ENCODE assay signal across 8 cellular contexts in the genomic region with DNA sequence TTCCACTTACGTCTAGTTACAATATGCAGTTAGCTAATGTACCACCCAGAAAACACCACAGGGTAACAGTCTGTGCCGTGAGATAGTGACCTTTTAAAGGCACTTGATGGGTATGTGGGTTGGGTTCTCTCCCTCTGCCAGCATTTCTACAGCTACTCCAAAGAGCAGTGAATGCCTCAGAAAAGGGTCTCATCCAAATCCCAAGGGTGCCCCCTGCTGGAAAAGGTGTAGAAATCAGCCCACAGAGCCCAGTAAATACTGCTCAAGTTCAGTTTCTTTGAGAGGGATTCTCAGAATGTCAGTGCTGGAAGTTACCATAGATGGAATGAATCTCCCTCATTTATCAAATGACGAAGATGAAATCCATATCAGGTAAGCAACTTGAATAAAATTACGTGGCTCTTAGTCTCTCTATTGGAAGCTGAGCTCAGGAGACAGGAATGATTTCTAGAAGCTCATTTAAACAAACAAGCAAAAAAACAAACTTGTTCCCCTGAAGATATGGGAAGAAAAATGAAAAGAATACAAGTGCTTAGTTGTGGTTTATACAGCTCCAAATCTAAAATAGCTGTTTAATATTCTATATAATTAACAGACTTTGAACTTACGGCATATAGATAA. TPM values are rescaled to one million over a fixed set of nuclear protein-coding genes. Genes with fewer than 3 reads are reported as not detected.
DNase-seq lines count a peak whose midpoint lies in the region; ATAC-seq and TF ChIP-seq lines count a peak whose summit lies in the region.

No MANE protein-coding gene starts in this region.

- peak; percentile 89 for ATAC-seq in GM18858 (IDR thresholded peaks at IDR 0.05; ENCODE audit: unreplicated experiment)
- peak; percentile 89 for ATAC-seq in HG03354 (IDR thresholded peaks at IDR 0.05; ENCODE audit: poor library complexity, severe bottlenecking, unreplicated experiment)
- peak; percentile 79 for ATAC-seq in stimulated activated memory B cell treated with anti-CD40 and anti-IgM and Interleukin-4, amounts not matched to agents 10 μg/mL and 1 μg/mL and 100 μg/mL, for 72 hours

- DNase-seq in AML-193 (lab: John Stamatoyannopoulos, UW) (peak; percentile 70 to 80), NCI-H748 treated with DMSO at 0.1 percent for 48 hours (lab: John Stamatoyannopoulos, UW) (peak; percentile 28), endodermal cell (peak; percentile 91), mucosa of gallbladder (ENCODE audit: low spot score) (peak; percentile 69)
- DNase-seq in activated CD4-positive, alpha-beta memory T cell treated with anti-CD3 and anti-CD28 coated beads, Interleukin-2, amount 10 ng/mL, durations not matched to agents 7 days and 5 days = peak; percentile 67

- POLR2A ChIA-PET in activated CD4-positive, alpha-beta memory T cell treated with anti-CD3 and anti-CD28 coated beads, Interleukin-2, amount 10 ng/mL, durations not matched to agents 7 days and 5 days (lab: Charles Lee) = interaction anchor here (0.7 to 1.5 kb wide), 2 partner anchors 107 to 404 kb away, joined by 3 to 4 read pairs; no protein-coding TSS in a partner anchor

- H3K36me3 ChIP-seq in endodermal cell (ENCODE audit: control insufficient read depth, insufficient read depth, low read length) = no peaks in the 10 kb centered on the region

- H3K4me3 Mint-ChIP-seq in activated CD4-positive, alpha-beta memory T cell treated with anti-CD3 and anti-CD28 coated beads, Interleukin-2, amount 10 ng/mL, durations not matched to agents 7 days and 5 days = no peak overlapping the region
- no peak overlapping the region for H3K4me3 Mint-ChIP-seq in endodermal cell
- no peak overlapping the region for H3K4me3 Mint-ChIP-seq in stimulated activated memory B cell treated with anti-CD40 and anti-IgM and Interleukin-4, amounts not matched to agents 10 μg/mL and 1 μg/mL and 100 μg/mL, for 72 hours

- CTCF ChIA-PET in activated CD4-positive, alpha-beta memory T cell treated with anti-CD3 and anti-CD28 coated beads, Interleukin-2, amount 10 ng/mL, durations not matched to agents 7 days and 5 days (lab: Charles Lee) = interaction anchor here (0.7 to 3.5 kb wide), 25 partner anchors 9 to 608 kb away, joined by 3 to 44 read pairs (median 4); a partner anchor contains a TSS

- H3K9me3 Mint-ChIP-seq in activated CD4-positive, alpha-beta memory T cell treated with anti-CD3 and anti-CD28 coated beads, Interleukin-2, amount 10 ng/mL, durations not matched to agents 7 days and 5 days = no peaks in the 10 kb centered on the region
- H3K9me3 Mint-ChIP-seq in endodermal cell = peaks cover 4% of the 10 kb centered on the region
- no peaks in the 10 kb centered on the region for H3K9me3 Mint-ChIP-seq in stimulated activated memory B cell treated with anti-CD40 and anti-IgM and Interleukin-4, amounts not matched to agents 10 μg/mL and 1 μg/mL and 100 μg/mL, for 72 hours

- H3K27me3 Mint-ChIP-seq in activated CD4-positive, alpha-beta memory T cell treated with anti-CD3 and anti-CD28 coated beads, Interleukin-2, amount 10 ng/mL, durations not matched to agents 7 days and 5 days = peaks cover 32% of the 10 kb centered on the region
- no peaks in the 10 kb centered on the region for H3K27me3 Mint-ChIP-seq in endodermal cell (ENCODE audit: insufficient read depth)
- no peaks in the 10 kb centered on the region for H3K27me3 Mint-ChIP-seq in stimulated activated memory B cell treated with anti-CD40 and anti-IgM and Interleukin-4, amounts not matched to agents 10 μg/mL and 1 μg/mL and 100 μg/mL, for 72 hours

- H3K27ac Mint-ChIP-seq in activated CD4-positive, alpha-beta memory T cell treated with anti-CD3 and anti-CD28 coated beads, Interleukin-2, amount 10 ng/mL, durations not matched to agents 7 days and 5 days = no peak overlapping the region
- H3K27ac Mint-ChIP-seq in endodermal cell = no peak overlapping the region
- no peak overlapping the region for H3K27ac Mint-ChIP-seq in stimulated activated memory B cell treated with anti-CD40 and anti-IgM and Interleukin-4, amounts not matched to agents 10 μg/mL and 1 μg/mL and 100 μg/mL, for 72 hours

- H3K9me3 ChIP-seq in endodermal cell (ENCODE audit: control insufficient read depth, low read length) = no peaks in the 10 kb centered on the region

- H3K27ac ChIP-seq in endodermal cell (ENCODE audit: low read depth, low read length) = no peak overlapping the region

- no peak overlapping the region for H3K9ac ChIP-seq in endodermal cell (ENCODE audit: extremely low read depth, low read length, poor library complexity, severe bottlenecking)

- peak; percentile 88 for TF ChIP-seq CTCF in endodermal cell (conservative IDR thresholded peaks at IDR 0.05)

- WGBS in endodermal cell (ENCODE audit: insufficient coverage in 1 of 2, insufficient read length in 1 of 2), 2 experiments = 27 to 29% methylated on average over 2 to 4 of the region's 5 CpGs

- no peaks in the 10 kb centered on the region for H3K4me1 ChIP-seq in endodermal cell (ENCODE audit: control insufficient read depth, insufficient read depth, low read length)

- H3K4me1 Mint-ChIP-seq in activated CD4-positive, alpha-beta memory T cell treated with anti-CD3 and anti-CD28 coated beads, Interleukin-2, amount 10 ng/mL, durations not matched to agents 7 days and 5 days = no peaks in the 10 kb centered on the region
- H3K4me1 Mint-ChIP-seq in endodermal cell = no peaks in the 10 kb centered on the region
- no peaks in the 10 kb centered on the region for H3K4me1 Mint-ChIP-seq in stimulated activated memory B cell treated with anti-CD40 and anti-IgM and Interleukin-4, amounts not matched to agents 10 μg/mL and 1 μg/mL and 100 μg/mL, for 72 hours

- no peaks in the 10 kb centered on the region for H3K27me3 ChIP-seq in endodermal cell (ENCODE audit: control insufficient read depth, insufficient read depth, low read length, poor library complexity, severe bottlenecking)

- no peak overlapping the region for H3K4me3 ChIP-seq in endodermal cell (ENCODE audit: low read length)

- no peaks in the 10 kb centered on the region for H3K36me3 Mint-ChIP-seq in activated CD4-positive, alpha-beta memory T cell treated with anti-CD3 and anti-CD28 coated beads, Interleukin-2, amount 10 ng/mL, durations not matched to agents 7 days and 5 days (ENCODE audit: low read depth)
- H3K36me3 Mint-ChIP-seq in endodermal cell (ENCODE audit: low read depth) = no peaks in the 10 kb centered on the region
- no peaks in the 10 kb centered on the region for H3K36me3 Mint-ChIP-seq in stimulated activated memory B cell treated with anti-CD40 and anti-IgM and Interleukin-4, amounts not matched to agents 10 μg/mL and 1 μg/mL and 100 μg/mL, for 72 hours

RNA-seq across cellular contexts. Expression of a gene that starts 9.5 kb away (rescaled TPM):
- total RNA-seq in activated CD4-positive, alpha-beta memory T cell treated with anti-CD3 and anti-CD28 coated beads, Interleukin-2, amount 10 ng/mL, durations not matched to agents 7 days and 5 days = not detected
- total RNA-seq in endodermal cell (1 to 10 TPM; 1.7 to 4.2 TPM), mucosa of gallbladder (0.17 TPM)
- polyA plus RNA-seq in endodermal cell (2013, experiment 1 of 2) = 22.5 TPM
- polyA plus RNA-seq in endodermal cell (2013, experiment 2 of 2) = 20.8 TPM

RNA-seq across cellular contexts. Expression of a gene that starts 38.6 kb away (rescaled TPM):
- total RNA-seq in activated CD4-positive, alpha-beta memory T cell treated with anti-CD3 and anti-CD28 coated beads, Interleukin-2, amount 10 ng/mL, durations not matched to agents 7 days and 5 days = not detected
- 10 to 100 TPM in 1 of 2 donors, 1 to 10 TPM in 1; 5.3 to 69.1 TPM for total RNA-seq in endodermal cell
- 190 TPM for polyA plus RNA-seq in endodermal cell (2013, experiment 1 of 2)
- 146 TPM for polyA plus RNA-seq in endodermal cell (2013, experiment 2 of 2)
- total RNA-seq in mucosa of gallbladder = 34.0 TPM

Comparison
In these comparisons a context has a peak if more than half of its experiments do, and no peak if none do; other contexts are left out.
1. DNase-seq: peak in every context shown above with its lines; median percentile 91 in endodermal cell; 75 in AML-193; 69 in mucosa of gallbladder; 67 in activated CD4-positive, alpha-beta memory T cell treated with anti-CD3 and anti-CD28 coated beads, Interleukin-2, amount 10 ng/mL, durations not matched to agents 7 days and 5 days; 28 in NCI-H748 treated with DMSO at 0.1 percent for 48 hours.
2. RNA of a gene that starts 38.6 kb away (total RNA-seq): 5.3 to 69.1 TPM in endodermal cell and 34.0 TPM in mucosa of gallbladder (single experiment); not detected in activated CD4-positive, alpha-beta memory T cell treated with anti-CD3 and anti-CD28 coated beads, Interleukin-2, amount 10 ng/mL, durations not matched to agents 7 days and 5 days; every median in the first group is over 4 times any median in the second.
3. Peak in every context shown above with its lines, with median percentiles within 50 percentile points of each other: ATAC-seq.